10 cellular contexts compared by ENCODE assay signal in genomic region chr14:36068777-36069534, GRCh38.
DNase-seq lines count a peak whose midpoint lies in the region; ATAC-seq and TF ChIP-seq lines count a peak whose summit lies in the region.
"Had no signal": no experiment of that assay in that cellular context is flagged by ENCODE, and none has a peak within 500 bp of the region (broad histone marks: within the 10 kb centered on the region; RNA-seq: fewer than 3 reads in every experiment).

No MANE protein-coding gene starts in this region.

- no peaks in the 10 kb centered on the region for H3K9me3 ChIP-seq in mammary epithelial cell (replicated peaks; ENCODE audit: insufficient read depth, low read length)
- H3K9me3 ChIP-seq in mucosa of descending colon, result no peaks in the 10 kb centered on the region

- no peak overlapping the region for H3K4me3 ChIP-seq in mammary epithelial cell (replicated peaks in 1 of 3; ENCODE audit: insufficient read depth in 1 of 3, low read depth in 2 of 3, low read length in 3 of 3)
- H3K4me3 ChIP-seq in lower leg skin (ENCODE audit: low read depth, poor library complexity, severe bottlenecking), result no peak overlapping the region
- no peak overlapping the region for H3K4me3 ChIP-seq in mucosa of descending colon

- H3K4me1 ChIP-seq in mammary epithelial cell (ENCODE audit: insufficient read depth, low read length), result peaks cover 31% of the 10 kb centered on the region
- no peaks in the 10 kb centered on the region for H3K4me1 ChIP-seq in mucosa of descending colon (ENCODE audit: low read depth)

- H3K27me3 ChIP-seq in mammary epithelial cell (ENCODE audit: insufficient read depth, low read length), result no peaks in the 10 kb centered on the region

- H3K4me2 ChIP-seq in mammary epithelial cell (ENCODE audit: insufficient read depth, low read depth, low read length), result peak overlapping the region; percentile 69

- H2AFZ ChIP-seq in mammary epithelial cell (ENCODE audit: low read depth, low read length), result peak overlapping the region; percentile 29

- H3K36me3 ChIP-seq in mammary epithelial cell (ENCODE audit: insufficient read depth, low read length) (no peaks in the 10 kb centered on the region), mucosa of descending colon (ENCODE audit: low read depth) (no peaks in the 10 kb centered on the region)
- H3K36me3 ChIP-seq: WERI-Rb-1 had no signal

- dilution Hi-C loops in mammary epithelial cell (cut with HindIII; ENCODE audit: low sequenced_read_pairs), result no loop called here

- peak overlapping the region; percentile 38 for H3K27ac ChIP-seq in mammary epithelial cell (ENCODE audit: insufficient read depth, low read depth, low read length)
- H3K27ac ChIP-seq: WERI-Rb-1 had no signal

- BruUV-seq in mammary epithelial cell (replicated peaks; lab: Mats Ljungman, UMichigan), result no TSS peak

- ATAC-seq in GM18498 (IDR thresholded peaks at IDR 0.05; ENCODE audit: unreplicated experiment) (peak; percentile 8), mucosa of descending colon (no peak)

- TF ChIP-seq CTCF in mammary epithelial cell (conservative IDR thresholded peaks at IDR 0.05 in 1 of 2, IDR thresholded peaks at IDR 0.05 in 1 of 2; ENCODE audit: extremely low read depth in 1 of 2, insufficient read depth in 1 of 2, low read depth in 1 of 2, low read length in 2 of 2) (no peak), lower leg skin (IDR thresholded peaks at IDR 0.05) (no peak), mucosa of descending colon (IDR thresholded peaks at IDR 0.05) (no peak)

- no peaks in the 10 kb centered on the region for H3K79me2 ChIP-seq in mammary epithelial cell (ENCODE audit: insufficient read depth, low read length)

- H4K20me1 ChIP-seq in mammary epithelial cell (ENCODE audit: insufficient read depth, low read length), result no peaks in the 10 kb centered on the region

- intact Hi-C loops in mammary epithelial cell (cut with micrococcal nuclease) (loop anchor here (1.0 kb wide), 2 partner anchors 106 to 186 kb away; no protein-coding TSS in a partner anchor), lower leg skin (cut with DNase I; ENCODE audit: low total_unique reads) (no loop called here), mucosa of descending colon (cut with DNase I, micrococcal nuclease) (no loop called here)

- no peak for TF ChIP-seq POLR2A in lower leg skin (IDR thresholded peaks at IDR 0.05)

- CTCF ChIA-PET in mammary epithelial cell (lab: Charles Lee; ENCODE audit: low non-redundant PET), result interaction anchor here (0.5 to 1.3 kb wide), 8 partner anchors 12 to 1064 kb away, joined by 3 to 11 read pairs (median 4); no protein-coding TSS in a partner anchor

- WGBS in mammary epithelial cell (ENCODE audit: low coverage, missing lambda C conversion rate), result 38% methylated on average over 11 of the region's 11 CpGs
- 35 to 44% methylated on average over 11 of the region's 11 CpGs for WGBS in lower leg skin, 2 donors

- in situ Hi-C loops in mammary epithelial cell (cut with MboI; ENCODE audit: low sequenced_read_pairs in 2 of 2), result loop anchor here (10.0 kb wide), 2 partner anchors 184 to 306 kb away; no protein-coding TSS in a partner anchor

- DNase-seq in HS-27A (ENCODE audit: low read depth) (peak; percentile 96), mammary epithelial cell (peak; percentile 54), renal cortical epithelial cell (ENCODE audit: low read depth) (peak; percentile 93), lower leg skin (ENCODE audit: low spot score in 2 of 2) (no peak), mucosa of descending colon (no peak)
- DNase-seq in activated CD4-positive, alpha-beta T cell treated with anti-CD3 and anti-CD28 coated beads for 4 hours, result no peak
- no peak for DNase-seq in activated T-cell treated with anti-CD3 and anti-CD28 coated beads, Interleukin-2, amount 50 U/mL, for 1 hour
- DNase-seq: amniotic stem cell had no signal

- H3K9ac ChIP-seq in mammary epithelial cell (ENCODE audit: insufficient read depth, low read length), result no peak overlapping the region

Comparison
In these comparisons a context has a peak if more than half of its experiments do, and no peak if none do; other contexts are left out.
1. DNase-seq: peak in HS-27A (single experiment), mammary epithelial cell (single experiment) and renal cortical epithelial cell (single experiment); none in activated CD4-positive, alpha-beta T cell treated with anti-CD3 and anti-CD28 coated beads for 4 hours (0 of 2), lower leg skin (0 of 2), mucosa of descending colon (0 of 3) and activated T-cell treated with anti-CD3 and anti-CD28 coated beads, Interleukin-2, amount 50 U/mL, for 1 hour (single experiment).